Comparison of ENCODE assay signal across 1 cellular context in the genomic region with DNA sequence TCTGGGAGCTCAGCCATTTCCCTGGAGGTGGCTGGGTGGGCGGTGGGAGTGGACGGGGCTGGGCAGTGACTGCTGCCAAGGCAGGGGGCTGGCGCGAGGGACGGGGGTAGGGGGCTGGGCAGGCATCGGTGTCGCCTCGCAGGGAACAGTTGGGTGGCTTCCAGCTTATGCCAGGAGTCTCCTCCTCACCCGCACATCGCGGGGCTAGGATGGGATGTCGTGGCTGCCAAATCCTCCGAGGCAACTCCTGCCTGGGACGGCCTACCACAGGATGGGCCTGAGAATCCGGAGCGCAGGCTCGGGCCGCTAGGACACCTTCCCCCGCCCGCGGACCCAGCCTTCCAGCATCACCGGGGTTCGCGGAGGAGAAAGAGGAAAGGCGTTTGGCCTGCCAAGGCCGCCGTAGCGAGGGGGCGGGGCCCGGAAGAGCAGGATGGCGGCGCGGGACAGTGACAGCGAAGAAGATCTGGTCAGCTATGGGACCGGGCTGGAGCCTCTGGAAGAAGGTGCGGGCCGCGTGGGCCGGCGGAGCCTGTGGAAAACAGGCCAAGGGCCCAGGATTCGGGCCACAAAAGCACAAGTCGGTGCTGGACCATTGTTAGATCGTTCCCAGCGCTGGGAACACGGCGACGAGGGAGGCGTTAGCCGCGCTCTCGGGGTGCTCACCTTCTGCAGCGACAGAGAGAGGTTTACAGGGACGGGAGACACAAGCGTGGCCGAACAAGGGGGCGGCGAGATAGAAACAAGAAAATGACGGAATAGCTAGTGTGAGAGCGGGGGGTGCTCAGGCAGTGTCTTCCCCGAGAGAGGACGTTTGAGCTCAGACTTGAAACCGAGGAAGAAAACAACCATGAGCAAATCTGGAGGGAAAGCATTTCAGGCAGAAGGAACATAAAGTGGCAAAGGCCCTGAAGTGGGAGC.
TF ChIP-seq lines count a peak whose summit lies in the region.

A gene with protein sequence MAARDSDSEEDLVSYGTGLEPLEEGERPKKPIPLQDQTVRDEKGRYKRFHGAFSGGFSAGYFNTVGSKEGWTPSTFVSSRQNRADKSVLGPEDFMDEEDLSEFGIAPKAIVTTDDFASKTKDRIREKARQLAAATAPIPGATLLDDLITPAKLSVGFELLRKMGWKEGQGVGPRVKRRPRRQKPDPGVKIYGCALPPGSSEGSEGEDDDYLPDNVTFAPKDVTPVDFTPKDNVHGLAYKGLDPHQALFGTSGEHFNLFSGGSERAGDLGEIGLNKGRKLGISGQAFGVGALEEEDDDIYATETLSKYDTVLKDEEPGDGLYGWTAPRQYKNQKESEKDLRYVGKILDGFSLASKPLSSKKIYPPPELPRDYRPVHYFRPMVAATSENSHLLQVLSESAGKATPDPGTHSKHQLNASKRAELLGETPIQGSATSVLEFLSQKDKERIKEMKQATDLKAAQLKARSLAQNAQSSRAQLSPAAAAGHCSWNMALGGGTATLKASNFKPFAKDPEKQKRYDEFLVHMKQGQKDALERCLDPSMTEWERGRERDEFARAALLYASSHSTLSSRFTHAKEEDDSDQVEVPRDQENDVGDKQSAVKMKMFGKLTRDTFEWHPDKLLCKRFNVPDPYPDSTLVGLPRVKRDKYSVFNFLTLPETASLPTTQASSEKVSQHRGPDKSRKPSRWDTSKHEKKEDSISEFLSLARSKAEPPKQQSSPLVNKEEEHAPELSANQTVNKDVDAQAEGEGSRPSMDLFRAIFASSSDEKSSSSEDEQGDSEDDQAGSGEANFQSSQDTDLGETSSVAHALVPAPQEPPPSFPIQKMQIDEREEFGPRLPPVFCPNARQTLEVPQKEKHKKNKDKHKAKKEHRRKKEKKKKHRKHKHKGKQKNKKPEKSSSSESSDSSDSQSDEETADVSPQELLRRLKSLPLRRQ (plus strand): TSS at position 421 of the 921 bp plus-strand sequence. CDS start 13 bp downstream, at position 434.

TF ChIP-seq in K562, 482 proteins besides CTCF, POLR2A, EP300 and RAD21 (continued from another document and continues in another):
- no peak for TF ChIP-seq CREB5 (CRISPR knock-in tag; IDR thresholded peaks at IDR 0.05)
- TF ChIP-seq KLF6 (CRISPR knock-in tag; IDR thresholded peaks at IDR 0.05; ENCODE audit: borderline replicate concordance), result no peak
- no peak for TF ChIP-seq NCOA2 (IDR thresholded peaks at IDR 0.05; ENCODE audit: partially characterized antibody in 2 of 2)
- TF ChIP-seq NR2C1 (IDR thresholded peaks at IDR 0.05), result no peak
- TF ChIP-seq NR2C1 (tag; IDR thresholded peaks at IDR 0.05), result no peak
- TF ChIP-seq RBM34 (IDR thresholded peaks at IDR 0.05; ENCODE audit: borderline replicate concordance, insufficient read depth, low read length), result no peak
- TF ChIP-seq TOE1 (IDR thresholded peaks at IDR 0.05; ENCODE audit: borderline replicate concordance), result peak; percentile 95
- no peak for TF ChIP-seq TOE1 (CRISPR knock-in tag; IDR thresholded peaks at IDR 0.05; ENCODE audit: borderline replicate concordance, low read depth)
- no peak for TF ChIP-seq HNRNPK (IDR thresholded peaks at IDR 0.05; ENCODE audit: low read depth, low read length, poor library complexity, severe bottlenecking)
- peak in 1 of 2 experiments; percentile 34; a peak in 1 of 4 replicates for TF ChIP-seq TBL1XR1 (IDR thresholded peaks at IDR 0.05; ENCODE audit: low read length in 2 of 2)
- TF ChIP-seq ETV6 (IDR thresholded peaks at IDR 0.05; ENCODE audit: borderline replicate concordance in 1 of 2, low read depth in 2 of 2, low read length in 1 of 2), result no peak
- TF ChIP-seq ETV6 (CRISPR knock-in tag; IDR thresholded peaks at IDR 0.05; ENCODE audit: borderline replicate concordance), result no peak
- TF ChIP-seq ELF1 (tag; IDR thresholded peaks at IDR 0.05), result peak; percentile 96
- no peak for TF ChIP-seq SMARCE1 (IDR thresholded peaks at IDR 0.05)
- TF ChIP-seq PRMT5 (CRISPR knock-in tag; IDR thresholded peaks at IDR 0.05), result no peak
- TF ChIP-seq, protein P1, sequence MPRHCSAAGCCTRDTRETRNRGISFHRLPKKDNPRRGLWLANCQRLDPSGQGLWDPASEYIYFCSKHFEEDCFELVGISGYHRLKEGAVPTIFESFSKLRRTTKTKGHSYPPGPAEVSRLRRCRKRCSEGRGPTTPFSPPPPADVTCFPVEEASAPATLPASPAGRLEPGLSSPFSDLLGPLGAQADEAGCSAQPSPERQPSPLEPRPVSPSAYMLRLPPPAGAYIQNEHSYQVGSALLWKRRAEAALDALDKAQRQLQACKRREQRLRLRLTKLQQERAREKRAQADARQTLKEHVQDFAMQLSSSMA (CRISPR knock-in tag; IDR thresholded peaks at IDR 0.05), result no peak
- no peak for TF ChIP-seq SRSF9 (IDR thresholded peaks at IDR 0.05; ENCODE audit: borderline replicate concordance, low read depth, low read length)
- peak; percentile 67; the same call in 1 of the 2 replicates for TF ChIP-seq MBD2 (IDR thresholded peaks at IDR 0.05; ENCODE audit: borderline replicate concordance, low read depth)
- no peak for TF ChIP-seq ZNF197 (CRISPR knock-in tag; IDR thresholded peaks at IDR 0.05; ENCODE audit: low read depth)
- peak; percentile 58; the same call in 1 of the 2 replicates for TF ChIP-seq JUND (IDR thresholded peaks at IDR 0.05; ENCODE audit: borderline replicate concordance, low read depth, low read length)
- peak; percentile 22; the same call in 1 of the 3 replicates for TF ChIP-seq JUND (tag; IDR thresholded peaks at IDR 0.05; ENCODE audit: borderline replicate concordance, low read depth, low read length)
- TF ChIP-seq NR0B1 (IDR thresholded peaks at IDR 0.05; ENCODE audit: partially characterized antibody), result no peak
- TF ChIP-seq XRCC5 (IDR thresholded peaks at IDR 0.05; ENCODE audit: low read depth, low read length), result peak; percentile 84; the same call in 1 of the 2 replicates
- no peak for TF ChIP-seq ZNF23 (CRISPR knock-in tag; IDR thresholded peaks at IDR 0.05)
- no peak for TF ChIP-seq HMG20B (CRISPR knock-in tag; IDR thresholded peaks at IDR 0.05)
- TF ChIP-seq, protein P2, sequence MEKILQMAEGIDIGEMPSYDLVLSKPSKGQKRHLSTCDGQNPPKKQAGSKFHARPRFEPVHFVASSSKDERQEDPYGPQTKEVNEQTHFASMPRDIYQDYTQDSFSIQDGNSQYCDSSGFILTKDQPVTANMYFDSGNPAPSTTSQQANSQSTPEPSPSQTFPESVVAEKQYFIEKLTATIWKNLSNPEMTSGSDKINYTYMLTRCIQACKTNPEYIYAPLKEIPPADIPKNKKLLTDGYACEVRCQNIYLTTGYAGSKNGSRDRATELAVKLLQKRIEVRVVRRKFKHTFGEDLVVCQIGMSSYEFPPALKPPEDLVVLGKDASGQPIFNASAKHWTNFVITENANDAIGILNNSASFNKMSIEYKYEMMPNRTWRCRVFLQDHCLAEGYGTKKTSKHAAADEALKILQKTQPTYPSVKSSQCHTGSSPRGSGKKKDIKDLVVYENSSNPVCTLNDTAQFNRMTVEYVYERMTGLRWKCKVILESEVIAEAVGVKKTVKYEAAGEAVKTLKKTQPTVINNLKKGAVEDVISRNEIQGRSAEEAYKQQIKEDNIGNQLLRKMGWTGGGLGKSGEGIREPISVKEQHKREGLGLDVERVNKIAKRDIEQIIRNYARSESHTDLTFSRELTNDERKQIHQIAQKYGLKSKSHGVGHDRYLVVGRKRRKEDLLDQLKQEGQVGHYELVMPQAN (IDR thresholded peaks at IDR 0.05; ENCODE audit: borderline replicate concordance), result peak; percentile 92
- peak; percentile 68; the same call in 1 of the 2 replicates for TF ChIP-seq POLR2AphosphoS5 (IDR thresholded peaks at IDR 0.05; ENCODE audit: control insufficient read depth, insufficient read depth, low read depth, low read length)
- TF ChIP-seq BCL6 (CRISPR knock-in tag; IDR thresholded peaks at IDR 0.05), result no peak
- no peak for TF ChIP-seq CEBPB (tag; IDR thresholded peaks at IDR 0.05)
- TF ChIP-seq, protein P3, sequence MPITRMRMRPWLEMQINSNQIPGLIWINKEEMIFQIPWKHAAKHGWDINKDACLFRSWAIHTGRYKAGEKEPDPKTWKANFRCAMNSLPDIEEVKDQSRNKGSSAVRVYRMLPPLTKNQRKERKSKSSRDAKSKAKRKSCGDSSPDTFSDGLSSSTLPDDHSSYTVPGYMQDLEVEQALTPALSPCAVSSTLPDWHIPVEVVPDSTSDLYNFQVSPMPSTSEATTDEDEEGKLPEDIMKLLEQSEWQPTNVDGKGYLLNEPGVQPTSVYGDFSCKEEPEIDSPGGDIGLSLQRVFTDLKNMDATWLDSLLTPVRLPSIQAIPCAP (CRISPR knock-in tag; IDR thresholded peaks at IDR 0.05; ENCODE audit: borderline replicate concordance), result no peak
- TF ChIP-seq GABPB1 (CRISPR knock-in tag; IDR thresholded peaks at IDR 0.05), result peak; percentile 61
- TF ChIP-seq ATF1 (CRISPR knock-in tag; IDR thresholded peaks at IDR 0.05), result peak; percentile 50; the same call in 1 of the 2 replicates
- TF ChIP-seq ATF1 (tag; IDR thresholded peaks at IDR 0.05), result peak; percentile 75
- no peak for TF ChIP-seq LEF1 (IDR thresholded peaks at IDR 0.05)
- TF ChIP-seq NFE2 (IDR thresholded peaks at IDR 0.05; ENCODE audit: low read depth), result no peak
- no peak for TF ChIP-seq TFAM (CRISPR knock-in tag; conservative IDR thresholded peaks at IDR 0.05)
- TF ChIP-seq MAFG (tag; conservative IDR thresholded peaks at IDR 0.05), result no peak
- TF ChIP-seq YY1 (IDR thresholded peaks at IDR 0.05; ENCODE audit: borderline replicate concordance in 1 of 3, control insufficient read depth in 1 of 3, extremely low read depth in 1 of 3, insufficient read depth in 3 of 3, insufficient read length in 1 of 3, insufficient replicate concordance in 2 of 3, low read depth in 1 of 3, low read length in 2 of 3), result peak; percentile 54 to 89 (median 83)
- no peak; the same call in 1 of the 2 replicates for TF ChIP-seq ZBTB40 (IDR thresholded peaks at IDR 0.05)
- no peak for TF ChIP-seq ZBTB40 (CRISPR knock-in tag; IDR thresholded peaks at IDR 0.05)
